ENCODE assay signal across 15 cellular contexts in genomic region chr1:207919523-207920210, GRCh38. TPM values are rescaled to one million over a fixed set of nuclear protein-coding genes. Genes with fewer than 3 reads are reported as not detected.
DNase-seq lines count a peak whose midpoint lies in the region; ATAC-seq and TF ChIP-seq lines count a peak whose summit lies in the region.
"Had no signal": no experiment of that assay in that cellular context is flagged by ENCODE, and none has a peak within 500 bp of the region (broad histone marks: within the 10 kb centered on the region; RNA-seq: fewer than 3 reads in every experiment).

No MANE protein-coding gene starts in this region.

- H3K4me3 Mint-ChIP-seq in nephron = peak overlapping the region in 1 of 3 experiments; percentile 57

- TF ChIP-seq CTCF in AG09309 (IDR thresholded peaks at IDR 0.05; ENCODE audit: control insufficient read depth, insufficient read depth, low read depth, low read length, missing control alignments) (no peak), esophagus squamous epithelium (IDR thresholded peaks at IDR 0.05) (no peak), nephron (IDR thresholded peaks at IDR 0.05; ENCODE audit: unreplicated experiment in 3 of 3) (no peak)

- H3K4me1 ChIP-seq in esophagus squamous epithelium = peaks cover 0 to 56% (median 13%) of the 10 kb centered on the region in 3 donors

- TF ChIP-seq POLR2A in esophagus squamous epithelium (IDR thresholded peaks at IDR 0.05) = no peak

- H3K36me3 Mint-ChIP-seq in nephron (ENCODE audit: low read depth) = no peaks in the 10 kb centered on the region

- WGBS in esophagus squamous epithelium, 2 donors = 61 to 62% methylated on average over 2 of the region's 2 CpGs

- intact Hi-C loops in esophagus squamous epithelium (cut with DNase I) = no loop called here

- H3K4me1 Mint-ChIP-seq in nephron = peaks cover 65% of the 10 kb centered on the region

- H3K27ac Mint-ChIP-seq in nephron = peak overlapping the region in 2 of 3 experiments; percentile 77 to 91

- DNase-seq in AG09309 (ENCODE audit: low read depth) (peak; percentile 31), NOMO-1 treated with DMSO at 0.1 percent for 48 hours (lab: John Stamatoyannopoulos, UW; ENCODE audit: unreplicated experiment) (peak; percentile 35), esophagus squamous epithelium (lab: John Stamatoyannopoulos, UW) (no peak), DMS153 (lab: John Stamatoyannopoulos, UW) (no peak), T-helper 9 cell (no peak)
- no peak for DNase-seq in activated CD8-positive, alpha-beta memory T cell treated with anti-CD3 and anti-CD28 coated beads, Interleukin-2, amount 50 U/mL, for 48 hours
- DNase-seq: activated naive CD4-positive, alpha-beta T cell; IMR-90; NCI-H1105 treated with DMSO at 0.1 percent for 48 hours; occipital lobe; stimulated activated CD4-positive, alpha-beta T cell treated with anti-CD3 and anti-CD28 coated beads, Interleukin-12 subunit alpha, Interleukin-12 subunit beta, amount 100 ng/mL, for 4 hours; upper lobe of left lung had no signal

- H3K4me3 ChIP-seq in AG09309 (ENCODE audit: control insufficient read depth, low read depth, low read length) (no peak overlapping the region), esophagus squamous epithelium (no peak overlapping the region)
- H3K4me3 ChIP-seq: upper lobe of left lung had no signal

- H3K27ac ChIP-seq in esophagus squamous epithelium = peak overlapping the region in 3 of 4 donors; percentile 1 to 70 (median 68)

- peaks cover 5% of the 10 kb centered on the region for H3K27me3 Mint-ChIP-seq in nephron (ENCODE audit: low read depth)

- no peaks in the 10 kb centered on the region for H3K36me3 ChIP-seq in esophagus squamous epithelium
- H3K36me3 ChIP-seq: upper lobe of left lung had no signal

- no peaks in the 10 kb centered on the region for H3K27me3 ChIP-seq in esophagus squamous epithelium
- H3K27me3 ChIP-seq: upper lobe of left lung had no signal

- ATAC-seq in HG02870 (IDR thresholded peaks at IDR 0.05; ENCODE audit: unreplicated experiment) = no peak

- H3K9me3 Mint-ChIP-seq in nephron = no peaks in the 10 kb centered on the region

- H3K9me3 ChIP-seq in esophagus squamous epithelium = no peaks in the 10 kb centered on the region
- H3K9me3 ChIP-seq: upper lobe of left lung had no signal

RNA-seq across cellular contexts. Expression of gene CD34, which starts 8.7 kb away (rescaled TPM):
- 10 to 100 TPM in 2 of 4 donors, 1 to 10 TPM in 2; 1.3 to 32.2 (median 11.0) TPM for total RNA-seq in esophagus squamous epithelium
- total RNA-seq: IMR-90, NCI-H460 had no signal

Comparison
In these comparisons a context has a peak if more than half of its experiments do, and no peak if none do; other contexts are left out.
1. DNase-seq: peak in AG09309 (single experiment) and NOMO-1 treated with DMSO at 0.1 percent for 48 hours (single experiment); none in esophagus squamous epithelium (single experiment), DMS153 (single experiment), activated CD8-positive, alpha-beta memory T cell treated with anti-CD3 and anti-CD28 coated beads, Interleukin-2, amount 50 U/mL, for 48 hours (single experiment) and T-helper 9 cell (single experiment).